ENCODE assay signal across 8 cellular contexts in genomic region chr4:9691221-9692065, GRCh38.
DNase-seq lines count a peak whose midpoint lies in the region; ATAC-seq and TF ChIP-seq lines count a peak whose summit lies in the region.

No MANE protein-coding gene starts in this region.

- peak; percentile 65 for DNase-seq in DMS79 (lab: John Stamatoyannopoulos, UW)
- peak; percentile 97 for DNase-seq in GM23338 (ENCODE audit: low spot score)
- peak; percentile 60 for DNase-seq in LNCaP clone FGC (ENCODE audit: low read depth)
- DNase-seq in SK-N-MC (ENCODE audit: low read depth, low spot score): no peak
- DNase-seq in glutamatergic neuron: peak; percentile 94
- peak; percentile 85 for DNase-seq in omental fat pad (ENCODE audit: low spot score)
- peak; percentile 98 for DNase-seq in suprapubic skin (ENCODE audit: low spot score in 2 of 2)

- H3K36me3 ChIP-seq in GM23338 (ENCODE audit: insufficient read depth) (no peaks in the 10 kb centered on the region), SK-N-MC (ENCODE audit: insufficient read depth, low read length) (no peaks in the 10 kb centered on the region), suprapubic skin (no peaks in the 10 kb centered on the region)

- no peaks in the 10 kb centered on the region for H3K79me2 ChIP-seq in GM23338 (replicated peaks; ENCODE audit: insufficient read depth)

- H3K9ac ChIP-seq in SK-N-MC (ENCODE audit: insufficient read length): no peak overlapping the region

- TF ChIP-seq CTCF in GM23338 (conservative IDR thresholded peaks at IDR 0.05; ENCODE audit: low read depth in 2 of 2) (no peak), LNCaP clone FGC (IDR thresholded peaks at IDR 0.05; ENCODE audit: control insufficient read depth, extremely low read depth, insufficient read depth) (no peak), glutamatergic neuron (IDR thresholded peaks at IDR 0.05; ENCODE audit: partially characterized antibody, unreplicated experiment) (no peak), omental fat pad (IDR thresholded peaks at IDR 0.05) (no peak), suprapubic skin (IDR thresholded peaks at IDR 0.05) (no peak)

- H3K27ac ChIP-seq in GM23338 (ENCODE audit: low read depth) (no peak overlapping the region), SK-N-MC (no peak overlapping the region), suprapubic skin (peak overlapping the region; percentile 75)

- H3K4me1 Mint-ChIP-seq in GM23338 (peaks cover 23% of the 10 kb centered on the region), glutamatergic neuron (ENCODE audit: low read depth, unreplicated experiment) (peaks cover 12% of the 10 kb centered on the region)
- H3K4me1 Mint-ChIP-seq in activated naive CD8-positive, alpha-beta T cell (ENCODE audit: low read depth): peaks cover 23% of the 10 kb centered on the region

- WGBS in suprapubic skin: under 1% methylated on average over 49 of the region's 57 CpGs

- H3K36me3 Mint-ChIP-seq in GM23338 (ENCODE audit: low read depth): no peaks in the 10 kb centered on the region
- H3K36me3 Mint-ChIP-seq in activated naive CD8-positive, alpha-beta T cell: no peaks in the 10 kb centered on the region
- no peaks in the 10 kb centered on the region for H3K36me3 Mint-ChIP-seq in glutamatergic neuron (ENCODE audit: unreplicated experiment)

- H2AFZ ChIP-seq in GM23338: peak overlapping the region; percentile 69; the same call in 1 of the 2 replicates

- H3K9me3 ChIP-seq in SK-N-MC (ENCODE audit: low read depth, low read length) (no peaks in the 10 kb centered on the region), suprapubic skin (no peaks in the 10 kb centered on the region)

- H3K4me1 ChIP-seq in GM23338 (ENCODE audit: insufficient read depth): peaks cover 3% of the 10 kb centered on the region; the same call in 1 of the 2 replicates
- peaks cover 8% of the 10 kb centered on the region for H3K4me1 ChIP-seq in suprapubic skin

- H3K9me3 Mint-ChIP-seq in GM23338: no peaks in the 10 kb centered on the region
- H3K9me3 Mint-ChIP-seq in activated naive CD8-positive, alpha-beta T cell (ENCODE audit: low read depth): no peaks in the 10 kb centered on the region
- H3K9me3 Mint-ChIP-seq in glutamatergic neuron (ENCODE audit: unreplicated experiment): peaks cover 9% of the 10 kb centered on the region

- peaks cover 8% of the 10 kb centered on the region for H3K27me3 Mint-ChIP-seq in GM23338 (ENCODE audit: insufficient read depth, low read depth, poor library complexity)
- H3K27me3 Mint-ChIP-seq in activated naive CD8-positive, alpha-beta T cell: no peaks in the 10 kb centered on the region
- H3K27me3 Mint-ChIP-seq in glutamatergic neuron (ENCODE audit: unreplicated experiment): peaks cover 4% of the 10 kb centered on the region

- no peaks in the 10 kb centered on the region for H3K9me2 ChIP-seq in GM23338 (ENCODE audit: insufficient read depth)

- peak overlapping the region; percentile 86 for H3K4me3 Mint-ChIP-seq in GM23338
- peak overlapping the region; percentile 83 for H3K4me3 Mint-ChIP-seq in activated naive CD8-positive, alpha-beta T cell
- H3K4me3 Mint-ChIP-seq in glutamatergic neuron (ENCODE audit: unreplicated experiment): peak overlapping the region; percentile 59

- H3K27ac Mint-ChIP-seq in GM23338 (peak overlapping the region; percentile 90), glutamatergic neuron (ENCODE audit: unreplicated experiment) (no peak overlapping the region)
- H3K27ac Mint-ChIP-seq in activated naive CD8-positive, alpha-beta T cell: peak overlapping the region; percentile 54

- no peak for TF ChIP-seq POLR2A in suprapubic skin (IDR thresholded peaks at IDR 0.05)

- peak overlapping the region; percentile 91 for H3K4me2 ChIP-seq in GM23338

- no peaks in the 10 kb centered on the region for H4K20me1 ChIP-seq in GM23338 (replicated peaks; ENCODE audit: insufficient read depth)

- TF ChIP-seq EP300 in suprapubic skin (IDR thresholded peaks at IDR 0.05): no peak

- H3F3A ChIP-seq in GM23338 (replicated peaks; ENCODE audit: low read depth): no peaks in the 10 kb centered on the region

- peak; percentile 100 for ATAC-seq in GM23338
- peak; percentile 100 for ATAC-seq in omental fat pad (ENCODE audit: low FRiP score)

- H3K27me3 ChIP-seq in GM23338 (ENCODE audit: insufficient read depth) (no peaks in the 10 kb centered on the region), suprapubic skin (no peaks in the 10 kb centered on the region)

- H3K4me3 ChIP-seq in GM23338 (peak overlapping the region; percentile 63), LNCaP clone FGC (ENCODE audit: low read depth, low read length) (peak overlapping the region; percentile 53), SK-N-MC (peak overlapping the region; percentile 36; the same call in 1 of the 2 replicates), suprapubic skin (peak overlapping the region; percentile 65)

TF ChIP-seq in GM23338, 12 proteins besides CTCF, POLR2A, EP300 and RAD21:
- no peak for TF ChIP-seq STAT1 (IDR thresholded peaks at IDR 0.05; ENCODE audit: unreplicated experiment)
- no peak for TF ChIP-seq ETS1 (IDR thresholded peaks at IDR 0.05)
- TF ChIP-seq CREB1 (CRISPR knock-in tag; IDR thresholded peaks at IDR 0.05; ENCODE audit: low read depth): peak; percentile 53; the same call in 1 of the 2 replicates
- peak; percentile 71 for TF ChIP-seq POLR2AphosphoS5 (IDR thresholded peaks at IDR 0.05; ENCODE audit: low read depth)
- TF ChIP-seq ZNF462 (CRISPR knock-in tag; IDR thresholded peaks at IDR 0.05): no peak
